ENCODE assay signal across 8 cellular contexts in the genomic region with DNA sequence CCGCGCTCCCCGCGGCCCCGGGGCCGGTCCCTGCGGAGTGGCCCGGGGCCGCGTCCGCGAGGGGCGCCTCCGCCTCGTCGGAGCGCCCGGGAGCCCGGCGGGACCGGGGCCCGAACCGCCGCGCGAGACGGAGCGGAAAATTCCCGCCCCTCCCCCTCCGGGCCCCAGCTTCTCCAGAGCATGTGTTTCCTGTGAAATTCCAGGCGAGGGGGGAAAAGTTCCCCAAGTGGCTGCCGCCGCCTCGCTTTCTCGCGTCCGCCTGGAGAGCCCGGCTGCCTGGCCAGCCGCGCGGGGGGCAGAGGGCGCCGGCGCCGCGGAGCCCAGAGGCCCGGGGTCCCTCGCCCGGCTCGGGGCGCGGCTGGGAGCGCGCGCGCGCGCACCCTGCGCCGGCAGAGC. TPM values are rescaled to one million over a fixed set of nuclear protein-coding genes. Genes with fewer than 3 reads are reported as not detected.
DNase-seq lines count a peak whose midpoint lies in the region; ATAC-seq and TF ChIP-seq lines count a peak whose summit lies in the region.
"Had no signal": no experiment of that assay in that cellular context is flagged by ENCODE, and none has a peak within 500 bp of the region (broad histone marks: within the 10 kb centered on the region; RNA-seq: fewer than 3 reads in every experiment).

No MANE protein-coding gene starts in this region.

- ATAC-seq in body of pancreas: peak; percentile 15

- TF ChIP-seq POLR2A in body of pancreas (IDR thresholded peaks at IDR 0.05) (no peak), testis (IDR thresholded peaks at IDR 0.05) (no peak)

- H3K27me3 ChIP-seq in body of pancreas (peaks cover 0 to 13% of the 10 kb centered on the region in 2 donors), testis (no peaks in the 10 kb centered on the region)

- H3K36me3 ChIP-seq in body of pancreas (replicated peaks in 1 of 2; ENCODE audit: insufficient read depth in 1 of 2, low read depth in 2 of 2): no peaks in the 10 kb centered on the region
- H3K36me3 ChIP-seq in testis (ENCODE audit: low read depth, missing control alignments): no peaks in the 10 kb centered on the region

- WGBS in body of pancreas, 2 donors: 2 to 3% methylated on average over 6 to 32 of the region's 60 CpGs
- WGBS in testis, 2 donors: 1 to 2% methylated on average over 27 to 28 of the region's 60 CpGs

- H3K27ac ChIP-seq in body of pancreas (peak overlapping the region in 1 of 4 donors; percentile 20), testis (peak overlapping the region; percentile 13 to 61)

- H3K4me1 ChIP-seq in body of pancreas (peaks cover 13% of the 10 kb centered on the region), testis (no peaks in the 10 kb centered on the region)

- TF ChIP-seq CTCF in HFF-Myc (IDR thresholded peaks at IDR 0.05; ENCODE audit: low read depth, low read length, missing control alignments) (no peak), body of pancreas (IDR thresholded peaks at IDR 0.05) (no peak), testis (IDR thresholded peaks at IDR 0.05) (no peak), GM13976 (IDR thresholded peaks at IDR 0.05; ENCODE audit: borderline replicate concordance, control extremely low read depth, extremely low read depth, insufficient read depth, missing control alignments) (no peak)

- H3K4me3 ChIP-seq in HFF-Myc (replicated peaks; ENCODE audit: low read depth, low read length) (peak overlapping the region; percentile 89), body of pancreas (no peak overlapping the region), testis (peak overlapping the region; percentile 56 to 66)

- in situ Hi-C loops in GM13976 (cut with MboI; ENCODE audit: low sequenced_read_pairs, unreplicated experiment): no loop called here

- H3K9me3 ChIP-seq in body of pancreas (no peaks in the 10 kb centered on the region), testis (no peaks in the 10 kb centered on the region)

- intact Hi-C loops in body of pancreas (cut with DNase I): no loop called here
- intact Hi-C loops in testis (cut with DNase I; ENCODE audit: low total_unique reads): loop anchor here (10.0 kb wide), 2 partner anchors 231 to 531 kb away; no protein-coding TSS in a partner anchor

- DNase-seq in HFF-Myc (ENCODE audit: extremely low read depth, low read depth): no peak
- DNase-seq in body of pancreas: no peak
- peak; percentile 72 for DNase-seq in left kidney (ENCODE audit: low read depth, low spot score)
- DNase-seq in testis: no peak
- DNase-seq in Kasumi-1 (lab: John Stamatoyannopoulos, UW): no peak
- no peak for DNase-seq in SIG-M5 treated with dmso at 0.1 percent for 504 hours (lab: John Stamatoyannopoulos, UW; ENCODE audit: unreplicated experiment)
- DNase-seq in GM13976 (ENCODE audit: low spot score): no peak

RNA-seq across cellular contexts. Expression of gene CACNA1C, which starts 0.9 kb away (rescaled TPM):
- 1 to 10 TPM; 2.3 to 4.4 TPM for total RNA-seq in body of pancreas
- 10 to 100 TPM; 20.3 to 36.8 TPM for total RNA-seq in testis
- 32.0 TPM for polyA plus RNA-seq in testis (ENCODE audit: insufficient read depth, low read depth, low replicate concordance)
- total RNA-seq: pulmonary artery endothelial cell had no signal

RNA-seq across cellular contexts. Expression of gene DCP1B, which starts 49.4 kb away (rescaled TPM):
- total RNA-seq in body of pancreas: 10 to 100 TPM in 1 of 2 donors, 1 to 10 TPM in 1; 7.9 to 13.2 TPM
- 10 to 100 TPM; 36.6 to 40.0 TPM for total RNA-seq in testis
- polyA plus RNA-seq in testis (ENCODE audit: insufficient read depth, low read depth, low replicate concordance): 56.1 TPM

Comparison
In these comparisons a context has a peak if more than half of its experiments do, and no peak if none do; other contexts are left out.
1. H3K4me3 ChIP-seq: peak in HFF-Myc (single experiment) and testis (2 of 2); none in body of pancreas (0 of 2).